In the genomic region with DNA sequence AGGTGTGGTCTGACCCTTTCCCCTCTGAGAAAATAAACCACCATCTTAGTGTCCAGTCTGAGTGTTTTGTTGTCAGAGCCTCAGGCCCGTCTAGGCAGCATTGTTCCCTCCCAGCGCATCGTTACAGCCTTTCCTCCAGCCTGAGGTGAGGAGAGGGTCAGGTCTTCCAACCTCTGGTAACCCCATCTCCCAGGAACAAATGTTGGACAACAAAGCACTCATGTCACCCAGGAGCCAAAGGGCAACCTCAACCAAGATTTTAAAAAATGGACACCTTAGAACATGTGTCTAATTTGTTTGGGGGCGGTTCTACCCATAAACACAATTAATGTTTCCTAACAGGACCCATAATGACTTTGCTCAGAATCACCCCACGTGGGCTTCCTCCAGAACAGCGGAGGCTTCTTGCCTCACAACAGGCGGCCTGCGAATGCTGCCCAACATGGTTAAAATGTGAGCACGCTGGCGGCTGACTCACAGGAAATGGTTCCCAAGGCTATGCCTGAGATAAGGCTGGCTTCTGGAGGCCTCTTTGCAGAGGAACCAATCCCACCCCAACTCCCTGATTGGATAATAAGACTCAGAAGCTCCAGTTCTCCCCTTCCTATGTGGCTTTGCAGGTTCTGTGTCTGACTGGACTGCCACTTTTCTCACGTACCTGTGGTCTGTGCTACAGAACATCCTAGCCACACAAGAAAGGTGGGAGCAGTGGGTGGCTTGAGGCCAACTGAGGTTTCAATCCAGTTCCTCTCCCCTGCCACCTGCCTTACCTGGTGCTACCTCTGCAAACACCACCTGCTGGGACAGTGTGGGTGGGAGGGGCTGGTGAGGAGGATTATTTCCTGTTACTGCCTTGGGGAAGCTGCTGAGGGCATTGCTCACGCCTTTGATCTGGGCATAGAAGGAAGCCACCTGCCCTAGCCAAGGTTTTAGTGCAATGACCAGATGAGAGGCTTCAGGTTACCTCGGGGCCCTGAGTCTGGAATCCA, we compare ENCODE assay signal across 8 cellular contexts.
A peak's percentile ranks its signal among the peaks of the same experiment; 100 is the strongest.
DNase-seq lines count a peak whose midpoint lies in the region; TF ChIP-seq lines count a peak whose summit lies in the region.

No MANE protein-coding gene starts in this region.

- H3K9me3 ChIP-seq in liver (ENCODE audit: control insufficient read depth in 4 of 4, low read length in 3 of 4): no peaks in the 10 kb centered on the region
- H3K9me3 ChIP-seq in stomach: no peaks in the 10 kb centered on the region

- DNase-seq in AG08395 (ENCODE audit: low spot score) (peak; percentile 27), SIG-M5 treated with dmso at 0.1 percent for 504 hours (lab: John Stamatoyannopoulos, UW; ENCODE audit: unreplicated experiment) (peak; percentile 97), astrocyte of the cerebellum (ENCODE audit: low read depth) (peak; percentile 83), stomach (peak; percentile 56), GM19240 (ENCODE audit: insufficient read length, low spot score) (no peak), superior temporal gyrus (ENCODE audit: extremely low spot score) (no peak)

- 64% methylated on average over 13 of the region's 13 CpGs for WGBS in liver
- WGBS in stomach, 5 donors: 53 to 77% (median 62%) methylated on average over 13 of the region's 13 CpGs

- H3K27ac ChIP-seq in liver (ENCODE audit: low read depth in 1 of 2, low read length in 2 of 2): peak overlapping the region; percentile 36 to 57
- peak overlapping the region; percentile 19 to 89 (median 39) for H3K27ac ChIP-seq in stomach

- peak overlapping the region in 2 of 3 donors; percentile 74 to 86 for H3K27ac Mint-ChIP-seq in IgD-negative memory B cell

- peak overlapping the region in 3 of 4 donors; percentile 21 to 68 (median 59) for H3K4me3 Mint-ChIP-seq in IgD-negative memory B cell

- TF ChIP-seq EP300 in stomach (IDR thresholded peaks at IDR 0.05): no peak

- TF ChIP-seq CTCF in astrocyte of the cerebellum (IDR thresholded peaks at IDR 0.05; ENCODE audit: low read depth, low read length, missing control alignments): no peak
- TF ChIP-seq CTCF in liver (IDR thresholded peaks at IDR 0.05; ENCODE audit: low read depth, low read length, missing input control): no peak
- no peak for TF ChIP-seq CTCF in stomach (IDR thresholded peaks at IDR 0.05)

- H3K4me3 ChIP-seq in astrocyte of the cerebellum (ENCODE audit: low read depth, low read length): no peak overlapping the region
- H3K4me3 ChIP-seq in liver (ENCODE audit: low read depth in 1 of 3, low read length in 3 of 3): no peak overlapping the region
- no peak overlapping the region for H3K4me3 ChIP-seq in stomach

- no peak for TF ChIP-seq POLR2A in stomach (IDR thresholded peaks at IDR 0.05)

- peaks cover 0 to 4% (median 1%) of the 10 kb centered on the region in 4 donors for H3K4me1 ChIP-seq in liver (ENCODE audit: control insufficient read depth in 4 of 4, insufficient read depth in 4 of 4, low read length in 3 of 4)
- H3K4me1 ChIP-seq in stomach: peaks cover 26 to 73% (median 42%) of the 10 kb centered on the region in 4 donors

- H3K36me3 ChIP-seq in liver (ENCODE audit: control insufficient read depth in 4 of 4, insufficient read depth in 3 of 4, low read depth in 1 of 4, low read length in 3 of 4) (no peaks in the 10 kb centered on the region), stomach (no peaks in the 10 kb centered on the region)

- TF ChIP-seq RAD21 in liver (IDR thresholded peaks at IDR 0.05): peak in 1 of 2 donors; percentile 26

- no peaks in the 10 kb centered on the region for H3K9me3 Mint-ChIP-seq in IgD-negative memory B cell

- H3K27me3 ChIP-seq in liver (ENCODE audit: control insufficient read depth in 4 of 4, insufficient read depth in 4 of 4, low read length in 3 of 4) (no peaks in the 10 kb centered on the region), stomach (no peaks in the 10 kb centered on the region)

- no peak overlapping the region for H3K9ac ChIP-seq in liver (ENCODE audit: low read depth in 1 of 2, low read length in 2 of 2)

- no peaks in the 10 kb centered on the region for H3K27me3 Mint-ChIP-seq in IgD-negative memory B cell

- H3K4me1 Mint-ChIP-seq in IgD-negative memory B cell: peaks cover 55 to 68% (median 58%) of the 10 kb centered on the region in 3 donors

- in situ Hi-C loops in astrocyte of the cerebellum (cut with HindIII; ENCODE audit: low sequenced_read_pairs): no loop called here

- peaks cover 2% of the 10 kb centered on the region for H3K36me3 Mint-ChIP-seq in IgD-negative memory B cell

- intact Hi-C loops in stomach (cut with DNase I; ENCODE audit: low total_unique reads): no loop called here

TF ChIP-seq in liver, 16 proteins besides CTCF, POLR2A, EP300 and RAD21:
- TF ChIP-seq JUND (IDR thresholded peaks at IDR 0.05): peak in 1 of 2 donors; percentile 50
- TF ChIP-seq NR2F2 (IDR thresholded peaks at IDR 0.05): peak; percentile 68
- TF ChIP-seq HNF4A (conservative IDR thresholded peaks at IDR 0.05): no peak
- TF ChIP-seq, protein P1, sequence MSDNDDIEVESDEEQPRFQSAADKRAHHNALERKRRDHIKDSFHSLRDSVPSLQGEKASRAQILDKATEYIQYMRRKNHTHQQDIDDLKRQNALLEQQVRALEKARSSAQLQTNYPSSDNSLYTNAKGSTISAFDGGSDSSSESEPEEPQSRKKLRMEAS (IDR thresholded peaks at IDR 0.05): peak; percentile 73
- no peak for TF ChIP-seq YY1 (IDR thresholded peaks at IDR 0.05)
TF ChIP-seq in liver: peak in this region for 3.

Comparison
In these comparisons a context has a peak if more than half of its experiments do, and no peak if none do; other contexts are left out.
1. DNase-seq: peak in AG08395 (single experiment), SIG-M5 treated with dmso at 0.1 percent for 504 hours (single experiment), astrocyte of the cerebellum (single experiment) and stomach (single experiment); none in GM19240 (single experiment) and superior temporal gyrus (single experiment).